Comparison of ENCODE assay signal across 8 cellular contexts in the genomic region with DNA sequence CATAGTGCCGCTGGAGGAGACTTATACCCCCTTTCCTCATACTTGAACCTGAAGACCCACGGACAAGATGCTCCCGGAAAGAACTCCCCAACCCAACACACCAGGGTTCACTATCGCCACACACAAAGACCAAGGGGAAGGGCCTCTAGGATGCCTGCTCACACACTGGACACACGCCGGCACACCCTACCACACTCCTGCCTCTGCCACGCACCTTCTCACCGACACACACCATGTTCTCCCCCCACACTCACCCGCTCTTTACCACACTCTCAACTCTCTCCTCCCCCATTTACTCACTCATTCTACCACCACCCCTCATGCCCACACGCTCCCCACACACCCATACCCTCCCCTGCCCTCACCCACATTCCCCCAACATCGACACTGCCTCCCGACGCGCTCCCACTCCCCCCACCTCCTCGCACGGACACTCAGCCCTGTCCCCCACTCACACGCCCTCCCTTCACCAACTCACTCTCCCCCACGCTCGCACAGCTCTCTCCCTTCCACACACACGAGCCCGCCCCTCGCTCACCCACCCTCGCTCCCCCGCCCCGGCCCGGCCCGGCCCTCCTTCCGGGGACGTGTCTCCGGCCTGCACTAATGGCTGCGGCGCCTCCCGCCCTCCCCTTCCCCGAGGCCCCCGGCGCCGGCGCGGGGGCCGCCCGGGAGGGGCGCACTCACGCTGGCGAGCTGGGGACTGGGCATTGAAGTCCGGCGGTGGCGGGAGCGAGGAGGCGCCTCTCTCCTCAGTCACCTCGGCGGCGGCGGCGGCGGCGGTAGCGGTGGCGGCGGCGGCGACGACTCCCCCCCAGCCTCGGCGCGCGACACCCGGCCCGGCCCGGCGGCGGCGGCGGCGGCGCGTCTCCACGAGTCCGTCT. TPM values are rescaled to one million over a fixed set of nuclear protein-coding genes. Genes with fewer than 3 reads are reported as not detected.
DNase-seq lines count a peak whose midpoint lies in the region; ATAC-seq and TF ChIP-seq lines count a peak whose summit lies in the region.

No MANE protein-coding gene starts in this region.

- no peaks in the 10 kb centered on the region for H3K9me3 ChIP-seq in thoracic aorta

- ATAC-seq in HG02938 (IDR thresholded peaks at IDR 0.05; ENCODE audit: unreplicated experiment) (peak; percentile 27), thoracic aorta (ENCODE audit: insufficient number of reproducible peaks, low FRiP score, low read depth) (peak; percentile 61)

- no peaks in the 10 kb centered on the region for H3K36me3 ChIP-seq in thoracic aorta

- TF ChIP-seq CTCF in thoracic aorta (IDR thresholded peaks at IDR 0.05), result no peak

- peak overlapping the region; percentile 94 for H3K4me3 ChIP-seq in thoracic aorta

- H3K27me3 ChIP-seq in thoracic aorta (replicated peaks; ENCODE audit: insufficient read depth), result no peaks in the 10 kb centered on the region

- H3K4me1 ChIP-seq in thoracic aorta (ENCODE audit: control insufficient read depth in 1 of 2, low read depth in 2 of 2), result peaks cover 39 to 53% of the 10 kb centered on the region in 2 donors

- peak overlapping the region; percentile 92 to 96 for H3K27ac ChIP-seq in thoracic aorta

- peak; percentile 73 for DNase-seq in NCI-H2227 (lab: John Stamatoyannopoulos, UW; ENCODE audit: unreplicated experiment)
- no peak for DNase-seq in NCI-H2227 treated with DMSO at 0.1 percent for 48 hours (lab: John Stamatoyannopoulos, UW)
- DNase-seq in RKO (ENCODE audit: low spot score), result peak; percentile 57
- peak; percentile 83 for DNase-seq in activated naive CD4-positive, alpha-beta T cell treated with Interleukin-2 at 50 U/mL for 16 hours
- peak; percentile 91 for DNase-seq in globus pallidus (ENCODE audit: low spot score)
- peak; percentile 80 for DNase-seq in occipital lobe (lab: John Stamatoyannopoulos, UW)
- peak; percentile 72 for DNase-seq in thoracic aorta (ENCODE audit: low spot score)

RNA-seq across cellular contexts. Expression of a gene that starts 0.6 kb away (rescaled TPM):
- total RNA-seq in occipital lobe, result 551 TPM
- 100 to 1,000 TPM; 104 to 237 TPM for total RNA-seq in thoracic aorta
